ENCODE assay signal across 1 cellular context in the genomic region with DNA sequence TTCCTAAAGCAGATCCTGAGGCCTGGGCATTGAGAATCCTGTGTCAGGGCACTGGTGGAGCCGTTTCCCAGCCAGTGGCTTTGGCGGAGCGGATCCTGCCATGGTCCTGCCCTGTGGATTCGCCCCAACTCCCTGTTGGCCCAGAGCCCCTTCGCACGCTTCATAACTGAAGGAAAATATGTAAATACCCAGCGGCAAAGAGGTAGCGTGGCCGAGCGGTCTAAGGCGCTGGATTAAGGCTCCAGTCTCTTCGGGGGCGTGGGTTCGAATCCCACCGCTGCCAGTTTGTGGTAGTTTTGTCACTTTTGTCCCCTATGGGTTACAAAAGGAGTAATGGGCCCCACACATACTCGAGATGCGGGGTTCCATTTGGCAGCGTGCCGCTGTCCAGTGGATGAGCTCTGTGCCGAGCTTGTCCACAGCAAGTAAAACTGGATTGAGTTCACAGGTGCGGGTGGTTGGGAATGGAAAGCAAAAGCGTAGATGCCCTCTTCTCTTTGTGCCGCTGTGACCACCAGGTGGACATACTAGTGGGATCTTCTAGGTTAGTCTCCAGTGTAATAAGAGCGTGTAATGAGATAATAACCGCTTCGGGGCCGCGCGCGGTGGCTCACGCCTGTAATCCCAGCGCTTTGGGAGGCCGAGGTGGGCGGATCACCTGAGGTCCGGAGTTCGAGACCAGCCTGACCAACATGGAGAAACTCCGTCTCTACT.
TF ChIP-seq lines count a peak whose summit lies in the region.

No MANE protein-coding gene starts in this region.

TF ChIP-seq in K562, 482 proteins besides CTCF, POLR2A, EP300 and RAD21 (continued from another document and continues in another):
- TF ChIP-seq ZNF318 (IDR thresholded peaks at IDR 0.05; ENCODE audit: borderline replicate concordance in 1 of 2, low read depth in 1 of 2) (no peak), ZNF586 (CRISPR knock-in tag; conservative IDR thresholded peaks at IDR 0.05) (no peak), SIN3A (IDR thresholded peaks at IDR 0.05; ENCODE audit: borderline replicate concordance in 2 of 2, control insufficient read depth in 1 of 2, low read depth in 2 of 2, low read length in 2 of 2) (peak in 1 of 2 experiments; percentile 38; a peak in 1 of 4 replicates), BRF1 (IDR thresholded peaks at IDR 0.05; ENCODE audit: borderline replicate concordance, extremely low read depth, insufficient read length) (no peak), ZNF146 (CRISPR knock-in tag; IDR thresholded peaks at IDR 0.05; ENCODE audit: unreplicated experiment) (no peak), TRIM24 (IDR thresholded peaks at IDR 0.05) (0 out of 4 replicates have a peak, but pooled peaks of 1 of the 2 experiments have one; percentile 41), TRIM28 (IDR thresholded peaks at IDR 0.05) (peak; percentile 72; the same call in 1 of the 2 replicates), STAT6 (CRISPR knock-in tag; IDR thresholded peaks at IDR 0.05) (no peak), MCM7 (IDR thresholded peaks at IDR 0.05) (no peak; a peak in 1 of 4 replicates), ZNF668 (CRISPR knock-in tag; IDR thresholded peaks at IDR 0.05) (no peak), ZNF280B (CRISPR knock-in tag; IDR thresholded peaks at IDR 0.05) (no peak), ILK (tag; IDR thresholded peaks at IDR 0.05; ENCODE audit: borderline replicate concordance, low read depth) (no peak), TCFL5 (CRISPR knock-in tag; conservative IDR thresholded peaks at IDR 0.05) (no peak), CHAMP1 (IDR thresholded peaks at IDR 0.05) (no peak), SRSF3 (IDR thresholded peaks at IDR 0.05; ENCODE audit: insufficient read depth, low read length) (no peak), COPS2 (conservative IDR thresholded peaks at IDR 0.05) (no peak), ELF2 (CRISPR knock-in tag; IDR thresholded peaks at IDR 0.05) (peak; percentile 68; the same call in 1 of the 2 replicates), LCOR (CRISPR knock-in tag; IDR thresholded peaks at IDR 0.05) (peak; percentile 59; the same call in 1 of the 2 replicates), STAT5B (CRISPR knock-in tag; IDR thresholded peaks at IDR 0.05) (no peak), BACH1 (tag; IDR thresholded peaks at IDR 0.05) (0 out of 2 replicates have a peak, but pooled peaks have one; percentile 13), MAFK (IDR thresholded peaks at IDR 0.05; ENCODE audit: low read length) (0 out of 2 replicates have a peak, but pooled peaks have one; percentile 4), FOSL1 (tag; conservative IDR thresholded peaks at IDR 0.05) (no peak; the same call in none of the 2 replicates), MTA3 (IDR thresholded peaks at IDR 0.05; ENCODE audit: borderline replicate concordance) (0 out of 2 replicates have a peak, but pooled peaks have one; percentile 66), KDM2B (CRISPR knock-in tag; IDR thresholded peaks at IDR 0.05) (no peak), HIVEP1 (CRISPR knock-in tag; IDR thresholded peaks at IDR 0.05) (no peak), MTA1 (IDR thresholded peaks at IDR 0.05; ENCODE audit: borderline replicate concordance) (peak; percentile 81), EGR1 (conservative IDR thresholded peaks at IDR 0.05) (peak; percentile 97), SREBF1 (IDR thresholded peaks at IDR 0.05; ENCODE audit: borderline replicate concordance, low read depth, low read length) (no peak), ZNF76 (CRISPR knock-in tag; IDR thresholded peaks at IDR 0.05; ENCODE audit: borderline replicate concordance) (no peak), SETDB1 (IDR thresholded peaks at IDR 0.05; ENCODE audit: low read length) (no peak), RUNX1 (IDR thresholded peaks at IDR 0.05; ENCODE audit: low read depth) (0 out of 2 replicates have a peak, but pooled peaks have one; percentile 38), ZBTB26 (CRISPR knock-in tag; IDR thresholded peaks at IDR 0.05) (no peak), FIP1L1 (IDR thresholded peaks at IDR 0.05; ENCODE audit: low read depth, low read length, poor library complexity, severe bottlenecking) (no peak)
- TF ChIP-seq, protein P1, sequence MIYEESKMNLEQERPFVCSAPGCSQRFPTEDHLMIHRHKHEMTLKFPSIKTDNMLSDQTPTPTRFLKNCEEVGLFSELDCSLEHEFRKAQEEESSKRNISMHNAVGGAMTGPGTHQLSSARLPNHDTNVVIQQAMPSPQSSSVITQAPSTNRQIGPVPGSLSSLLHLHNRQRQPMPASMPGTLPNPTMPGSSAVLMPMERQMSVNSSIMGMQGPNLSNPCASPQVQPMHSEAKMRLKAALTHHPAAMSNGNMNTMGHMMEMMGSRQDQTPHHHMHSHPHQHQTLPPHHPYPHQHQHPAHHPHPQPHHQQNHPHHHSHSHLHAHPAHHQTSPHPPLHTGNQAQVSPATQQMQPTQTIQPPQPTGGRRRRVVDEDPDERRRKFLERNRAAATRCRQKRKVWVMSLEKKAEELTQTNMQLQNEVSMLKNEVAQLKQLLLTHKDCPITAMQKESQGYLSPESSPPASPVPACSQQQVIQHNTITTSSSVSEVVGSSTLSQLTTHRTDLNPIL (CRISPR knock-in tag; IDR thresholded peaks at IDR 0.05) = no peak
- TF ChIP-seq, protein P2, sequence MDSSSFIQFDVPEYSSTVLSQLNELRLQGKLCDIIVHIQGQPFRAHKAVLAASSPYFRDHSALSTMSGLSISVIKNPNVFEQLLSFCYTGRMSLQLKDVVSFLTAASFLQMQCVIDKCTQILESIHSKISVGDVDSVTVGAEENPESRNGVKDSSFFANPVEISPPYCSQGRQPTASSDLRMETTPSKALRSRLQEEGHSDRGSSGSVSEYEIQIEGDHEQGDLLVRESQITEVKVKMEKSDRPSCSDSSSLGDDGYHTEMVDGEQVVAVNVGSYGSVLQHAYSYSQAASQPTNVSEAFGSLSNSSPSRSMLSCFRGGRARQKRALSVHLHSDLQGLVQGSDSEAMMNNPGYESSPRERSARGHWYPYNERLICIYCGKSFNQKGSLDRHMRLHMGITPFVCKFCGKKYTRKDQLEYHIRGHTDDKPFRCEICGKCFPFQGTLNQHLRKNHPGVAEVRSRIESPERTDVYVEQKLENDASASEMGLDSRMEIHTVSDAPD (CRISPR knock-in tag; IDR thresholded peaks at IDR 0.05) = no peak
- TF ChIP-seq, protein P3, sequence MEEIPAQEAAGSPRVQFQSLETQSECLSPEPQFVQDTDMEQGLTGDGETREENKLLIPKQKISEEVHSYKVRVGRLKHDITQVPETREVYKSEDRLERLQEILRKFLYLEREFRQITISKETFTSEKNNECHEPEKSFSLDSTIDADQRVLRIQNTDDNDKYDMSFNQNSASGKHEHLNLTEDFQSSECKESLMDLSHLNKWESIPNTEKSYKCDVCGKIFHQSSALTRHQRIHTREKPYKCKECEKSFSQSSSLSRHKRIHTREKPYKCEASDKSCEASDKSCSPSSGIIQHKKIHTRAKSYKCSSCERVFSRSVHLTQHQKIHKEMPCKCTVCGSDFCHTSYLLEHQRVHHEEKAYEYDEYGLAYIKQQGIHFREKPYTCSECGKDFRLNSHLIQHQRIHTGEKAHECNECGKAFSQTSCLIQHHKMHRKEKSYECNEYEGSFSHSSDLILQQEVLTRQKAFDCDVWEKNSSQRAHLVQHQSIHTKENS (CRISPR knock-in tag; IDR thresholded peaks at IDR 0.05) = no peak
